18 cellular contexts compared by ENCODE assay signal in genomic region chr9:4844031-4844430, GRCh38. TPM values are rescaled to one million over a fixed set of nuclear protein-coding genes. Genes with fewer than 3 reads are reported as not detected.
DNase-seq lines count a peak whose midpoint lies in the region; ATAC-seq and TF ChIP-seq lines count a peak whose summit lies in the region.
"Had no signal": no experiment of that assay in that cellular context is flagged by ENCODE, and none has a peak within 500 bp of the region (broad histone marks: within the 10 kb centered on the region; RNA-seq: fewer than 3 reads in every experiment).

No MANE protein-coding gene starts in this region.

- 79% methylated on average over 5 of the region's 5 CpGs for WGBS in right lobe of liver (ENCODE audit: insufficient coverage, low coverage, low lambda C conversion rate, missing lambda C conversion rate)

- peaks cover 16 to 24% of the 10 kb centered on the region in 2 donors for H3K36me3 Mint-ChIP-seq in activated naive CD4-positive, alpha-beta T cell treated with anti-CD3 and anti-CD28 coated beads, Interleukin-2, amount 50 U/mL, for 72 hours
- peaks cover 36% of the 10 kb centered on the region for H3K36me3 Mint-ChIP-seq in activated CD4-positive, alpha-beta memory T cell treated with anti-CD3 and anti-CD28 coated beads for 36 hours

- peaks cover 0 to 51% (median 4%) of the 10 kb centered on the region in 4 donors for H3K4me1 ChIP-seq in right lobe of liver
- H3K4me1 ChIP-seq: SJCRH30 had no signal

- no peak overlapping the region for H3K4me3 Mint-ChIP-seq in activated CD4-positive, alpha-beta memory T cell treated with anti-CD3 and anti-CD28 coated beads for 36 hours

- ATAC-seq in activated naive CD4-positive, alpha-beta T cell treated with anti-CD3 and anti-CD28 coated beads, Interleukin-2, amount 50 U/mL, for 72 hours = peak in 1 of 2 donors; percentile 87
- ATAC-seq in right lobe of liver = no peak
- no peak for ATAC-seq in sciatic nerve
- no peak for ATAC-seq in HG03442 (IDR thresholded peaks at IDR 0.05; ENCODE audit: unreplicated experiment)
- ATAC-seq: Panc1 had no signal

- peaks cover 0 to 35% (median 12%) of the 10 kb centered on the region in 4 donors for H3K36me3 ChIP-seq in right lobe of liver

- CTCF ChIA-PET in activated CD4-positive, alpha-beta memory T cell treated with anti-CD3 and anti-CD28 coated beads for 36 hours (lab: Charles Lee) = interaction anchor here (0.7 to 1.1 kb wide), 2 partner anchors 81 kb away, joined by 3 read pairs; no protein-coding TSS in a partner anchor

- peak overlapping the region in 2 of 3 donors; percentile 20 to 95 for H3K27ac ChIP-seq in right lobe of liver
- H3K27ac ChIP-seq: KMS-11, SJCRH30 had no signal

- peaks cover 31% of the 10 kb centered on the region for H3K4me1 Mint-ChIP-seq in activated CD4-positive, alpha-beta memory T cell treated with anti-CD3 and anti-CD28 coated beads for 36 hours (ENCODE audit: low read depth)

- H3K27me3 ChIP-seq in right lobe of liver = no peaks in the 10 kb centered on the region
- H3K27me3 ChIP-seq: SJCRH30 had no signal

- no peak for DNase-seq in activated naive CD4-positive, alpha-beta T cell treated with anti-CD3 and anti-CD28 coated beads, Interleukin-2, amount 50 U/mL, for 72 hours (ENCODE audit: low spot score in 2 of 2)
- no peak for DNase-seq in activated naive CD4-positive, alpha-beta T cell (lab: John Stamatoyannopoulos, UW)
- DNase-seq in activated CD4-positive, alpha-beta memory T cell treated with anti-CD3 and anti-CD28 coated beads for 36 hours = peak; percentile 42
- DNase-seq in right lobe of liver = no peak
- no peak for DNase-seq in sciatic nerve (ENCODE audit: low spot score)
- DNase-seq in NCI-H226 = no peak
- DNase-seq: ACHN, C1 segment of cervical spinal cord, DMS79, NCI-H146, NCI-H2029 treated with DMSO at 0.1 percent for 48 hours, NCI-H2171 treated with DMSO at 0.1 percent for 48 hours, NCI-H446 treated with DMSO at 0.1 percent for 48 hours, NCI-H69, SJCRH30 had no signal

- peak overlapping the region; percentile 14 to 61 for H3K27ac Mint-ChIP-seq in activated naive CD4-positive, alpha-beta T cell treated with anti-CD3 and anti-CD28 coated beads, Interleukin-2, amount 50 U/mL, for 72 hours
- H3K27ac Mint-ChIP-seq in activated CD4-positive, alpha-beta memory T cell treated with anti-CD3 and anti-CD28 coated beads for 36 hours = peak overlapping the region; percentile 63

- intact Hi-C loops in activated CD4-positive, alpha-beta memory T cell treated with anti-CD3 and anti-CD28 coated beads for 36 hours (cut with micrococcal nuclease) = loop anchor here (5.0 kb wide), 1 partner anchor 83 kb away; no protein-coding TSS in a partner anchor
- intact Hi-C loops in right lobe of liver (cut with DNase I) (no loop called here), sciatic nerve (cut with DNase I) (loop anchor here (5.0 kb wide), 1 partner anchor 1067 kb away; no protein-coding TSS in a partner anchor)

- POLR2A ChIA-PET in activated CD4-positive, alpha-beta memory T cell treated with anti-CD3 and anti-CD28 coated beads for 36 hours (lab: Charles Lee) = no interaction called here

- TF ChIP-seq CTCF in right lobe of liver (IDR thresholded peaks at IDR 0.05) = no peak

- no peaks in the 10 kb centered on the region for H3K27me3 Mint-ChIP-seq in activated CD4-positive, alpha-beta memory T cell treated with anti-CD3 and anti-CD28 coated beads for 36 hours

- no peaks in the 10 kb centered on the region for H3K9me3 ChIP-seq in right lobe of liver
- H3K9me3 ChIP-seq: SJCRH30 had no signal

- H3K4me3 ChIP-seq in right lobe of liver = no peak overlapping the region
- H3K4me3 ChIP-seq: SJCRH30 had no signal

- H3K9me3 Mint-ChIP-seq in activated naive CD4-positive, alpha-beta T cell treated with anti-CD3 and anti-CD28 coated beads, Interleukin-2, amount 50 U/mL, for 72 hours = no peaks in the 10 kb centered on the region
- no peaks in the 10 kb centered on the region for H3K9me3 Mint-ChIP-seq in activated CD4-positive, alpha-beta memory T cell treated with anti-CD3 and anti-CD28 coated beads for 36 hours

- TF ChIP-seq POLR2A in right lobe of liver (IDR thresholded peaks at IDR 0.05) = no peak

RNA-seq across cellular contexts. Expression of gene RCL1, which starts 51.3 kb away (rescaled TPM):
- total RNA-seq in activated naive CD4-positive, alpha-beta T cell treated with anti-CD3 and anti-CD28 coated beads, Interleukin-2, amount 50 U/mL, for 72 hours = 10 to 100 TPM; 18.2 to 32.0 TPM
- total RNA-seq in activated CD4-positive, alpha-beta memory T cell treated with anti-CD3 and anti-CD28 coated beads for 36 hours = 10 to 100 TPM; 26.0 to 28.2 TPM
- total RNA-seq in right lobe of liver (100 to 1,000 TPM in 1 of 6 experiments, 10 to 100 TPM in 5; 20.2 to 108 (median 63.4) TPM), sciatic nerve (24.6 TPM)

Comparison
In these comparisons a context has a peak if more than half of its experiments do, and no peak if none do; other contexts are left out.
1. intact Hi-C loops: an anchor here in activated CD4-positive, alpha-beta memory T cell treated with anti-CD3 and anti-CD28 coated beads for 36 hours (5.0 kb wide) and sciatic nerve (5.0 kb wide); none called in right lobe of liver.